Comparison of ENCODE assay signal across 26 cellular contexts in genomic region chr5:158594595-158595242, GRCh38.
"Had no signal": no experiment of that assay in that cellular context is flagged by ENCODE, and none has a peak within 500 bp of the region (broad histone marks: within the 10 kb centered on the region; RNA-seq: fewer than 3 reads in every experiment).

No MANE protein-coding gene starts in this region.

- ATAC-seq: activated CD8-positive, alpha-beta T cell treated with anti-CD3 and anti-CD28 coated beads for 36 hours; activated T-cell treated with anti-CD3 and anti-CD28 coated beads, Interleukin-2, amount 50 U/mL, for 4 hours; activated T-helper 17 cell treated with anti-CD3 and anti-CD28 coated beads, Interleukin-2, amount 50 U/mL, for 72 hours; esophagus mucosa; foreskin keratinocyte; heart right ventricle; left lung; mucosa of descending colon; natural killer cell treated with Interleukin-12 subunit alpha and Interleukin-12 subunit beta and Interleukin-15 and Interleukin-18, amount 100 ng/mL, for 72 hours; right cardiac atrium had no signal

- H3K4me3 Mint-ChIP-seq: activated B cell treated with CpG ODN at 0.5 μM for 24 hours; activated CD8-positive, alpha-beta T cell treated with anti-CD3 and anti-CD28 coated beads for 36 hours; activated T-cell treated with anti-CD3 and anti-CD28 coated beads, Interleukin-2, amount 50 U/mL, for 4 hours; activated T-helper 17 cell treated with anti-CD3 and anti-CD28 coated beads, Interleukin-2, amount 50 U/mL, for 72 hours; dendritic cell treated with granulocyte-macrophage colony-stimulating factor and Interleukin-4, amounts not matched to agents 40 ng/mL and 50 ng/mL, for 4 days; endodermal cell; natural killer cell treated with Interleukin-12 subunit alpha and Interleukin-12 subunit beta and Interleukin-15 and Interleukin-18, amount 100 ng/mL, for 72 hours had no signal

- H3K4me1 Mint-ChIP-seq: activated T-helper 17 cell treated with anti-CD3 and anti-CD28 coated beads, Interleukin-2, amount 50 U/mL, for 72 hours had no signal

- H3K36me3 ChIP-seq: breast epithelium, heart right ventricle, left lung, spleen, suprapubic skin, tibial artery had no signal

- H3K27ac ChIP-seq: breast epithelium, foreskin keratinocyte, heart right ventricle, left lung, spleen, suprapubic skin, tibial artery had no signal

- DNase-seq: activated B cell treated with CpG ODN at 0.5 μM for 24 hours; activated CD4-positive, alpha-beta T cell treated with anti-CD3 and anti-CD28 coated beads, Interleukin-2, amount 50 U/mL, for 1 hour; activated CD8-positive, alpha-beta T cell treated with anti-CD3 and anti-CD28 coated beads for 36 hours; activated gamma-delta T cell treated with Interleukin-2 at 50 U/mL for 16 hours; activated naive CD4-positive, alpha-beta T cell treated with anti-CD3 and anti-CD28 coated beads, Interleukin-2, amount 50 U/mL, for 16 hours; activated T-cell treated with anti-CD3 and anti-CD28 coated beads, Interleukin-2, amount 50 U/mL, for 4 hours; amniotic stem cell; central memory CD4-positive, alpha-beta T cell; endodermal cell; foreskin keratinocyte; heart right ventricle; kidney glomerular epithelial cell; left lung; mucosa of descending colon; posterior cingulate gyrus; right cardiac atrium; spleen; stimulated activated naive CD4-positive, alpha-beta T cell; tibial artery had no signal

- H3K27ac Mint-ChIP-seq: activated B cell treated with CpG ODN at 0.5 μM for 24 hours; activated CD8-positive, alpha-beta T cell treated with anti-CD3 and anti-CD28 coated beads for 36 hours; activated T-helper 17 cell treated with anti-CD3 and anti-CD28 coated beads, Interleukin-2, amount 50 U/mL, for 72 hours; dendritic cell treated with granulocyte-macrophage colony-stimulating factor and Interleukin-4, amounts not matched to agents 40 ng/mL and 50 ng/mL, for 4 days; endodermal cell; natural killer cell treated with Interleukin-12 subunit alpha and Interleukin-12 subunit beta and Interleukin-15 and Interleukin-18, amount 100 ng/mL, for 72 hours had no signal

- H3K27me3 ChIP-seq: breast epithelium, foreskin keratinocyte, heart right ventricle, left lung, spleen, suprapubic skin, tibial artery had no signal

- H3K4me3 ChIP-seq: breast epithelium, heart right ventricle, left lung, lung, mucosa of descending colon, spleen, suprapubic skin, tibial artery had no signal

- H3K36me3 Mint-ChIP-seq: natural killer cell treated with Interleukin-12 subunit alpha and Interleukin-12 subunit beta and Interleukin-15 and Interleukin-18, amount 100 ng/mL, for 72 hours had no signal

- H3K9me3 ChIP-seq: breast epithelium, left lung, mucosa of descending colon, spleen, suprapubic skin had no signal

- H3K9me3 Mint-ChIP-seq: activated B cell treated with CpG ODN at 0.5 μM for 24 hours; activated CD8-positive, alpha-beta T cell treated with anti-CD3 and anti-CD28 coated beads for 36 hours; activated T-cell treated with anti-CD3 and anti-CD28 coated beads, Interleukin-2, amount 50 U/mL, for 4 hours; dendritic cell treated with granulocyte-macrophage colony-stimulating factor and Interleukin-4, amounts not matched to agents 40 ng/mL and 50 ng/mL, for 4 days; natural killer cell treated with Interleukin-12 subunit alpha and Interleukin-12 subunit beta and Interleukin-15 and Interleukin-18, amount 100 ng/mL, for 72 hours had no signal

- H3K27me3 Mint-ChIP-seq: activated B cell treated with CpG ODN at 0.5 μM for 24 hours; activated CD8-positive, alpha-beta T cell treated with anti-CD3 and anti-CD28 coated beads for 36 hours; activated T-helper 17 cell treated with anti-CD3 and anti-CD28 coated beads, Interleukin-2, amount 50 U/mL, for 72 hours; natural killer cell treated with Interleukin-12 subunit alpha and Interleukin-12 subunit beta and Interleukin-15 and Interleukin-18, amount 100 ng/mL, for 72 hours had no signal
